In genomic region chr7:30881448-30881847, GRCh38 we compare ENCODE assay signal across 24 cellular contexts.
"Had no signal": no experiment of that assay in that cellular context is flagged by ENCODE, and none has a peak within 500 bp of the region (broad histone marks: within the 10 kb centered on the region; RNA-seq: fewer than 3 reads in every experiment).

No MANE protein-coding gene starts in this region.

- H3K9me3 ChIP-seq: ovary, prostate gland, right lobe of liver, spleen, testis, tibial nerve had no signal

- H3K4me3 Mint-ChIP-seq: dendritic cell treated with granulocyte-macrophage colony-stimulating factor and Interleukin-4, amounts not matched to agents 40 ng/mL and 50 ng/mL, for 4 days; effector memory CD8-positive, alpha-beta T cell; naive thymus-derived CD4-positive, alpha-beta T cell; nephron progenitor cell; stimulated activated naive B cell treated with anti-CD40 and anti-IgM and Interleukin-4, amounts not matched to agents 10 μg/mL and 1 μg/mL and 100 μg/mL, for 72 hours; stimulated activated naive CD8-positive, alpha-beta T cell treated with anti-CD3 and anti-CD28 coated beads, Interleukin-15, amount 100 ng/mL, for 72 hours had no signal

- H3K27ac Mint-ChIP-seq: dendritic cell treated with granulocyte-macrophage colony-stimulating factor and Interleukin-4, amounts not matched to agents 40 ng/mL and 50 ng/mL, for 4 days; effector memory CD8-positive, alpha-beta T cell; naive thymus-derived CD4-positive, alpha-beta T cell; nephron progenitor cell; stimulated activated naive B cell treated with anti-CD40 and anti-IgM and Interleukin-4, amounts not matched to agents 10 μg/mL and 1 μg/mL and 100 μg/mL, for 72 hours; stimulated activated naive CD8-positive, alpha-beta T cell treated with anti-CD3 and anti-CD28 coated beads, Interleukin-15, amount 100 ng/mL, for 72 hours had no signal

- H2AFZ ChIP-seq: hepatocyte had no signal

- H3K79me2 ChIP-seq: hepatocyte had no signal

- H3K36me3 Mint-ChIP-seq: naive thymus-derived CD4-positive, alpha-beta T cell; stimulated activated naive B cell treated with anti-CD40 and anti-IgM and Interleukin-4, amounts not matched to agents 10 μg/mL and 1 μg/mL and 100 μg/mL, for 72 hours had no signal

- DNase-seq: cerebellar nuclear complex; effector memory CD8-positive, alpha-beta T cell; foreskin melanocyte; kidney; left colon; left ventricle myocardium superior; naive thymus-derived CD4-positive, alpha-beta T cell; nephron progenitor cell; nucleus accumbens; ovary; retina; right lobe of liver; spleen; stimulated activated CD4-positive, alpha-beta T cell treated with anti-CD3 and anti-CD28 coated beads, Interleukin-2, amount 100 ng/mL, for 24 hours; stimulated activated CD4-positive, alpha-beta T cell treated with anti-CD3 and anti-CD28 coated beads, Interleukin-4, amount 100 ng/mL, for 4 hours; stimulated activated naive B cell treated with anti-CD40 and anti-IgM and Interleukin-4, amounts not matched to agents 10 μg/mL and 1 μg/mL and 100 μg/mL, for 72 hours; stimulated activated naive CD8-positive, alpha-beta T cell treated with anti-CD3 and anti-CD28 coated beads, Interleukin-15, amount 100 ng/mL, for 72 hours; testis had no signal

- H3K4me3 ChIP-seq: hepatocyte, lung, ovary, prostate gland, right lobe of liver, spleen, testis, tibial nerve had no signal

- H3K27me3 ChIP-seq: hepatocyte, ovary, right lobe of liver, testis, tibial nerve had no signal

- ATAC-seq: effector memory CD8-positive, alpha-beta T cell; left colon; left ventricle myocardium superior; naive thymus-derived CD4-positive, alpha-beta T cell; right lobe of liver; stimulated activated naive B cell treated with anti-CD40 and anti-IgM and Interleukin-4, amounts not matched to agents 10 μg/mL and 1 μg/mL and 100 μg/mL, for 72 hours; stimulated activated naive CD8-positive, alpha-beta T cell treated with anti-CD3 and anti-CD28 coated beads, Interleukin-15, amount 100 ng/mL, for 72 hours had no signal

- H3K4me1 ChIP-seq: prostate gland, right lobe of liver, spleen, testis had no signal

- FAIRE-seq: colon, kidney had no signal

- H3K9me3 Mint-ChIP-seq: dendritic cell treated with granulocyte-macrophage colony-stimulating factor and Interleukin-4, amounts not matched to agents 40 ng/mL and 50 ng/mL, for 4 days; effector memory CD8-positive, alpha-beta T cell; naive thymus-derived CD4-positive, alpha-beta T cell; nephron progenitor cell; stimulated activated naive B cell treated with anti-CD40 and anti-IgM and Interleukin-4, amounts not matched to agents 10 μg/mL and 1 μg/mL and 100 μg/mL, for 72 hours; stimulated activated naive CD8-positive, alpha-beta T cell treated with anti-CD3 and anti-CD28 coated beads, Interleukin-15, amount 100 ng/mL, for 72 hours had no signal

- H3K36me3 ChIP-seq: ovary, prostate gland, right lobe of liver had no signal

- H3K27me3 Mint-ChIP-seq: dendritic cell treated with granulocyte-macrophage colony-stimulating factor and Interleukin-4, amounts not matched to agents 40 ng/mL and 50 ng/mL, for 4 days; stimulated activated naive B cell treated with anti-CD40 and anti-IgM and Interleukin-4, amounts not matched to agents 10 μg/mL and 1 μg/mL and 100 μg/mL, for 72 hours; stimulated activated naive CD8-positive, alpha-beta T cell treated with anti-CD3 and anti-CD28 coated beads, Interleukin-15, amount 100 ng/mL, for 72 hours had no signal

- H3K27ac ChIP-seq: ovary, prostate gland, right lobe of liver, spleen, testis, tibial nerve had no signal

- H3K4me1 Mint-ChIP-seq: naive thymus-derived CD4-positive, alpha-beta T cell; stimulated activated naive CD8-positive, alpha-beta T cell treated with anti-CD3 and anti-CD28 coated beads, Interleukin-15, amount 100 ng/mL, for 72 hours had no signal
